In genomic region chr19:3366761-3367571, GRCh38 we compare ENCODE assay signal across 1 cellular context.
TF ChIP-seq lines count a peak whose summit lies in the region.

No MANE protein-coding gene starts in this region.

TF ChIP-seq in SK-N-SH, 30 proteins besides CTCF, POLR2A, EP300 and RAD21 (continued from another document):
- no peak for TF ChIP-seq ZBTB33 (IDR thresholded peaks at IDR 0.05; ENCODE audit: borderline replicate concordance, low read depth)
- no peak for TF ChIP-seq USF2 (IDR thresholded peaks at IDR 0.05; ENCODE audit: borderline replicate concordance, low read depth, low read length)
- no peak for TF ChIP-seq NFIC (IDR thresholded peaks at IDR 0.05; ENCODE audit: borderline replicate concordance)
- TF ChIP-seq REST (IDR thresholded peaks at IDR 0.05; ENCODE audit: low read depth, low read length) = no peak
- no peak for TF ChIP-seq FOSL2 (IDR thresholded peaks at IDR 0.05; ENCODE audit: borderline replicate concordance, low read depth)
- TF ChIP-seq GATA2 (CRISPR knock-in tag; IDR thresholded peaks at IDR 0.05) = no peak
- TF ChIP-seq EZH2phosphoT487 (IDR thresholded peaks at IDR 0.05; ENCODE audit: borderline replicate concordance, low read depth) = no peak
- TF ChIP-seq RFX5 (IDR thresholded peaks at IDR 0.05; ENCODE audit: low read length) = no peak
- TF ChIP-seq MEF2A (IDR thresholded peaks at IDR 0.05; ENCODE audit: borderline replicate concordance, low read depth) = no peak
- no peak for TF ChIP-seq IRF3 (IDR thresholded peaks at IDR 0.05; ENCODE audit: low read depth, low read length)
- TF ChIP-seq SIN3A (IDR thresholded peaks at IDR 0.05; ENCODE audit: borderline replicate concordance, low read depth, low read length) = no peak
- no peak for TF ChIP-seq RCOR1 (IDR thresholded peaks at IDR 0.05; ENCODE audit: low read length)
- TF ChIP-seq FOXJ3 (CRISPR knock-in tag; IDR thresholded peaks at IDR 0.05) = no peak
- TF ChIP-seq PBX3 (IDR thresholded peaks at IDR 0.05) = no peak
- no peak for TF ChIP-seq RXRA (IDR thresholded peaks at IDR 0.05; ENCODE audit: borderline replicate concordance, low read depth)
- no peak for TF ChIP-seq GABPA (IDR thresholded peaks at IDR 0.05; ENCODE audit: low read depth)
- TF ChIP-seq TCF12 (IDR thresholded peaks at IDR 0.05) = no peak
- TF ChIP-seq POLR2AphosphoS5 (IDR thresholded peaks at IDR 0.05; ENCODE audit: low read depth, low read length) = no peak
- peak; percentile 83 for TF ChIP-seq CHD2 (IDR thresholded peaks at IDR 0.05; ENCODE audit: low read length, partially characterized antibody)
